Comparison of ENCODE assay signal across 1 cellular context in genomic region chr5:11000517-11001353, GRCh38.
TF ChIP-seq lines count a peak whose summit lies in the region.

No MANE protein-coding gene starts in this region.

TF ChIP-seq in GM23338, 12 proteins besides CTCF, POLR2A, EP300 and RAD21 (continued from another document):
- TF ChIP-seq, protein P1, sequence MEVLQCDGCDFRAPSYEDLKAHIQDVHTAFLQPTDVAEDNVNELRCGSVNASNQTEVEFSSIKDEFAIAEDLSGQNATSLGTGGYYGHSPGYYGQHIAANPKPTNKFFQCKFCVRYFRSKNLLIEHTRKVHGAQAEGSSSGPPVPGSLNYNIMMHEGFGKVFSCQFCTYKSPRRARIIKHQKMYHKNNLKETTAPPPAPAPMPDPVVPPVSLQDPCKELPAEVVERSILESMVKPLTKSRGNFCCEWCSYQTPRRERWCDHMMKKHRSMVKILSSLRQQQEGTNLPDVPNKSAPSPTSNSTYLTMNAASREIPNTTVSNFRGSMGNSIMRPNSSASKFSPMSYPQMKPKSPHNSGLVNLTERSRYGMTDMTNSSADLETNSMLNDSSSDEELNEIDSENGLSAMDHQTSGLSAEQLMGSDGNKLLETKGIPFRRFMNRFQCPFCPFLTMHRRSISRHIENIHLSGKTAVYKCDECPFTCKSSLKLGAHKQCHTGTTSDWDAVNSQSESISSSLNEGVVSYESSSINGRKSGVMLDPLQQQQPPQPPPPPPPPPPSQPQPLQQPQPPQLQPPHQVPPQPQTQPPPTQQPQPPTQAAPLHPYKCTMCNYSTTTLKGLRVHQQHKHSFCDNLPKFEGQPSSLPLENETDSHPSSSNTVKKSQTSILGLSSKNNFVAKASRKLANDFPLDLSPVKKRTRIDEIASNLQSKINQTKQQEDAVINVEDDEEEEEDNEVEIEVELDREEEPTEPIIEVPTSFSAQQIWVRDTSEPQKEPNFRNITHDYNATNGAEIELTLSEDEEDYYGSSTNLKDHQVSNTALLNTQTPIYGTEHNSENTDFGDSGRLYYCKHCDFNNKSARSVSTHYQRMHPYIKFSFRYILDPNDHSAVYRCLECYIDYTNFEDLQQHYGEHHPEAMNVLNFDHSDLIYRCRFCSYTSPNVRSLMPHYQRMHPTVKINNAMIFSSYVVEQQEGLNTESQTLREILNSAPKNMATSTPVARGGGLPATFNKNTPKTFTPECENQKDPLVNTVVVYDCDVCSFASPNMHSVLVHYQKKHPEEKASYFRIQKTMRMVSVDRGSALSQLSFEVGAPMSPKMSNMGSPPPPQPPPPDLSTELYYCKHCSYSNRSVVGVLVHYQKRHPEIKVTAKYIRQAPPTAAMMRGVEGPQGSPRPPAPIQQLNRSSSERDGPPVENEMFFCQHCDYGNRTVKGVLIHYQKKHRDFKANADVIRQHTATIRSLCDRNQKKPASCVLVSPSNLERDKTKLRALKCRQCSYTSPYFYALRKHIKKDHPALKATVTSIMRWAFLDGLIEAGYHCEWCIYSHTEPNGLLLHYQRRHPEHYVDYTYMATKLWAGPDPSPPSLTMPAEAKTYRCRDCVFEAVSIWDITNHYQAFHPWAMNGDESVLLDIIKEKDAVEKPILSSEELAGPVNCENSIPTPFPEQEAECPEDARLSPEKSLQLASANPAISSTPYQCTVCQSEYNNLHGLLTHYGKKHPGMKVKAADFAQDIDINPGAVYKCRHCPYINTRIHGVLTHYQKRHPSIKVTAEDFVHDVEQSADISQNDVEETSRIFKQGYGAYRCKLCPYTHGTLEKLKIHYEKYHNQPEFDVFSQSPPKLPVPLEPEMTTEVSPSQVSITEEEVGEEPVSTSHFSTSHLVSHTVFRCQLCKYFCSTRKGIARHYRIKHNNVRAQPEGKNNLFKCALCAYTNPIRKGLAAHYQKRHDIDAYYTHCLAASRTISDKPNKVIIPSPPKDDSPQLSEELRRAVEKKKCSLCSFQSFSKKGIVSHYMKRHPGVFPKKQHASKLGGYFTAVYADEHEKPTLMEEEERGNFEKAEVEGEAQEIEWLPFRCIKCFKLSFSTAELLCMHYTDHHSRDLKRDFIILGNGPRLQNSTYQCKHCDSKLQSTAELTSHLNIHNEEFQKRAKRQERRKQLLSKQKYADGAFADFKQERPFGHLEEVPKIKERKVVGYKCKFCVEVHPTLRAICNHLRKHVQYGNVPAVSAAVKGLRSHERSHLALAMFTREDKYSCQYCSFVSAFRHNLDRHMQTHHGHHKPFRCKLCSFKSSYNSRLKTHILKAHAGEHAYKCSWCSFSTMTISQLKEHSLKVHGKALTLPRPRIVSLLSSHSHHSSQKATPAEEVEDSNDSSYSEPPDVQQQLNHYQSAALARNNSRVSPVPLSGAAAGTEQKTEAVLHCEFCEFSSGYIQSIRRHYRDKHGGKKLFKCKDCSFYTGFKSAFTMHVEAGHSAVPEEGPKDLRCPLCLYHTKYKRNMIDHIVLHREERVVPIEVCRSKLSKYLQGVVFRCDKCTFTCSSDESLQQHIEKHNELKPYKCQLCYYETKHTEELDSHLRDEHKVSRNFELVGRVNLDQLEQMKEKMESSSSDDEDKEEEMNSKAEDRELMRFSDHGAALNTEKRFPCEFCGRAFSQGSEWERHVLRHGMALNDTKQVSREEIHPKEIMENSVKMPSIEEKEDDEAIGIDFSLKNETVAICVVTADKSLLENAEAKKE (CRISPR knock-in tag; IDR thresholded peaks at IDR 0.05), result no peak
- TF ChIP-seq EZH2phosphoT487 (IDR thresholded peaks at IDR 0.05; ENCODE audit: unreplicated experiment) (no peak), NANOG (IDR thresholded peaks at IDR 0.05; ENCODE audit: borderline replicate concordance) (no peak), CREB1 (CRISPR knock-in tag; IDR thresholded peaks at IDR 0.05; ENCODE audit: low read depth) (no peak), ZNF331 (CRISPR knock-in tag; IDR thresholded peaks at IDR 0.05; ENCODE audit: low read depth) (no peak), ETS1 (IDR thresholded peaks at IDR 0.05) (no peak)
